Comparison of ENCODE assay signal across 11 cellular contexts in the genomic region with DNA sequence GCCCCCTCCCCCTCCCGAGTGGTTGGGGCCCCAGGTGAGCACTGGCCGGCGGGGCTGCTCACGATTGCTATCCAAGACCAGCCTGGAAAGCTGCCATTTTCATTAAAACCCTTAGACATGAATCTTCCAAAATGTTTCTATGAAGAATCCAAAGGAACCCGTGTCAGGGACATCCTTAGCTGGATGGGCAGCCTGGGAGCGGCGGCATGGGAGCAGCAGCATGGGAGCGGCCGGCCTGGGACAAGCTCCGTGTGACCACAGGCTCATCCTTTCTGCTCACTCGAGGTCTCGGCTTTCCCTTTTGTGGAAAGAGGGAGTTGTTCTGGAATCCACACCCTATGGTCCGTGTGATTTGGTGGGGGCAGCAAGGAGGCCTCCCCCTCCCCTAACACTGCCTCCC.
DNase-seq lines count a peak whose midpoint lies in the region; ATAC-seq and TF ChIP-seq lines count a peak whose summit lies in the region.
"Had no signal": no experiment of that assay in that cellular context is flagged by ENCODE, and none has a peak within 500 bp of the region (broad histone marks: within the 10 kb centered on the region; RNA-seq: fewer than 3 reads in every experiment).

No MANE protein-coding gene starts in this region.

- WGBS in right cardiac atrium, result 87% methylated on average over 13 of the region's 13 CpGs
- no CpG with 5 or more reads among the region's 13 CpGs for WGBS in trophoblast cell (ENCODE audit: extremely low coverage, insufficient coverage, insufficient read length)

- H4K8ac ChIP-seq in trophoblast cell (ENCODE audit: low read depth, low read length), result peak overlapping the region; percentile 85

- H3K27ac ChIP-seq in right cardiac atrium (ENCODE audit: low read length) (no peak overlapping the region), SK-N-MC (peak overlapping the region; percentile 40; the same call in 1 of the 2 replicates), trophoblast cell (ENCODE audit: low read depth, low read length) (peak overlapping the region; percentile 45), A673 (ENCODE audit: low read depth, low read length, poor library complexity, severe bottlenecking) (no peak overlapping the region)
- H3K27ac ChIP-seq: GM23248 had no signal

- peaks cover 6% of the 10 kb centered on the region for H3K4me1 ChIP-seq in right cardiac atrium (ENCODE audit: control insufficient read depth, insufficient read depth, low read length)
- peaks cover 52 to 55% of the 10 kb centered on the region in 2 experiments for H3K4me1 ChIP-seq in trophoblast cell (ENCODE audit: control insufficient read depth in 1 of 2, insufficient read depth in 2 of 2, low read length in 2 of 2)
- peaks cover 28% of the 10 kb centered on the region for H3K4me1 ChIP-seq in A673 (ENCODE audit: insufficient read depth, low read length, poor library complexity, severe bottlenecking)

- POLR2A ChIA-PET in A673 (lab: Charles Lee; ENCODE audit: low non-redundant PET), result no interaction called here

- H3K18ac ChIP-seq in trophoblast cell (ENCODE audit: low read length), result peak overlapping the region; percentile 91

- peak overlapping the region; percentile 71 for H2AK5ac ChIP-seq in trophoblast cell (ENCODE audit: low read length)

- CTCF ChIA-PET in A673 (lab: Charles Lee), result interaction anchor here (0.6 to 0.8 kb wide), 2 partner anchors 10 to 358 kb away, joined by 3 read pairs; no protein-coding TSS in a partner anchor

- H3K4me2 ChIP-seq in trophoblast cell (ENCODE audit: low read length), result no peak overlapping the region

- H3K9me3 ChIP-seq in right cardiac atrium (ENCODE audit: control insufficient read depth, low read length) (no peaks in the 10 kb centered on the region), SK-N-MC (ENCODE audit: low read depth, low read length) (no peaks in the 10 kb centered on the region), trophoblast cell (ENCODE audit: insufficient read depth, low read depth, low read length) (peaks cover 4% of the 10 kb centered on the region), A673 (ENCODE audit: low read depth, low read length, poor library complexity, severe bottlenecking) (peaks cover 1% of the 10 kb centered on the region)

- H3K36me3 ChIP-seq in SK-N-MC (ENCODE audit: insufficient read depth, low read length) (no peaks in the 10 kb centered on the region), trophoblast cell (ENCODE audit: control insufficient read depth in 1 of 2, insufficient read depth in 2 of 2, low read length in 2 of 2) (no peaks in the 10 kb centered on the region), A673 (ENCODE audit: insufficient read depth, low read length, poor library complexity, severe bottlenecking) (no peaks in the 10 kb centered on the region)

- H3K27me3 ChIP-seq in right cardiac atrium (ENCODE audit: control insufficient read depth, insufficient read depth) (no peaks in the 10 kb centered on the region), trophoblast cell (ENCODE audit: insufficient read depth, low read length) (no peaks in the 10 kb centered on the region), A673 (replicated peaks; ENCODE audit: insufficient read depth, low read depth, low read length, poor library complexity) (no peaks in the 10 kb centered on the region)

- in situ Hi-C loops in G401 (cut with HindIII; ENCODE audit: low sequenced_read_pairs), result no loop called here

- H3K4me3 ChIP-seq in right cardiac atrium (ENCODE audit: low read length), result no peak overlapping the region
- H3K4me3 ChIP-seq in SK-N-MC, result no peak overlapping the region
- H3K4me3 ChIP-seq in trophoblast cell (ENCODE audit: low read depth, low read length), result no peak overlapping the region
- no peak overlapping the region for H3K4me3 ChIP-seq in A673 (ENCODE audit: low read depth, low read length, poor library complexity, severe bottlenecking)
- H3K4me3 ChIP-seq: GM23248 had no signal

- TF ChIP-seq CTCF in A673 (conservative IDR thresholded peaks at IDR 0.05; ENCODE audit: low read depth, low read length), result no peak

- H3K23ac ChIP-seq in trophoblast cell (ENCODE audit: low read length), result no peak overlapping the region

- peak in 2 of 3 donors; percentile 29 to 35 for DNase-seq in right cardiac atrium
- no peak for DNase-seq in left cardiac atrium
- no peak for DNase-seq in SK-N-MC (ENCODE audit: low read depth, low spot score)
- no peak for DNase-seq in trophoblast cell
- DNase-seq in G401 (ENCODE audit: low spot score), result no peak
- DNase-seq in A673 (ENCODE audit: low spot score), result no peak
- no peak for DNase-seq in NCI-H748 treated with DMSO at 0.1 percent for 48 hours (lab: John Stamatoyannopoulos, UW)
- DNase-seq: CD8-positive, alpha-beta memory T cell; DMS53; GM23248 had no signal

- H4K12ac ChIP-seq in trophoblast cell (ENCODE audit: low read depth, low read length), result peak overlapping the region; percentile 17

- peak overlapping the region; percentile 99 for H2BK120ac ChIP-seq in trophoblast cell (ENCODE audit: insufficient read depth, low read length, poor library complexity)

- H3K9ac ChIP-seq in SK-N-MC (ENCODE audit: insufficient read length), result no peak overlapping the region
- H3K9ac ChIP-seq in trophoblast cell (ENCODE audit: low read length), result no peak overlapping the region
- H3K9ac ChIP-seq: GM23248 had no signal

- H2BK5ac ChIP-seq in trophoblast cell (ENCODE audit: low read depth, low read length, poor library complexity), result peak overlapping the region; percentile 90

- ATAC-seq in right cardiac atrium, result no peak
- no peak for ATAC-seq in left cardiac atrium
- ATAC-seq: HCT116 had no signal

- peak overlapping the region; percentile 91 for H3K14ac ChIP-seq in trophoblast cell (ENCODE audit: low read length)

- peak overlapping the region; percentile 61 for H2AFZ ChIP-seq in trophoblast cell (ENCODE audit: insufficient read depth, low read length, poor library complexity)
- H2AFZ ChIP-seq: GM23248 had no signal

- H2BK12ac ChIP-seq in trophoblast cell (ENCODE audit: low read length), result peak overlapping the region; percentile 97

- peaks cover 20% of the 10 kb centered on the region for H3K79me2 ChIP-seq in trophoblast cell (ENCODE audit: control insufficient read depth, insufficient read depth, low read length, poor library complexity)

- intact Hi-C loops in right cardiac atrium (cut with DNase I), result loop anchor here in 3 of 4 donors (5.0 to 10.0 kb wide), 2 partner anchors 191 to 284 kb away; partner anchors contain the start of gene COL5A1 (in 2 of the 3)
- intact Hi-C loops in left cardiac atrium (cut with DNase I), result no loop called here
- intact Hi-C loops in A673 (cut with micrococcal nuclease; ENCODE audit: unreplicated experiment), result no loop called here

- H3K79me1 ChIP-seq in trophoblast cell (ENCODE audit: low read length), result peaks cover 60% of the 10 kb centered on the region

- BruUV-seq in A673 (replicated peaks; lab: Mats Ljungman, UMichigan), result no TSS peak

- H4K91ac ChIP-seq in trophoblast cell (ENCODE audit: low read depth, low read length), result peak overlapping the region; percentile 99

- peak overlapping the region; percentile 35 for H3K4ac ChIP-seq in trophoblast cell (ENCODE audit: low read depth, low read length)

Comparison
In these comparisons a context has a peak if more than half of its experiments do, and no peak if none do; other contexts are left out.
1. DNase-seq: peak in right cardiac atrium (2 of 3); none in left cardiac atrium (single experiment), SK-N-MC (single experiment), trophoblast cell (0 of 2), G401 (single experiment), A673 (single experiment) and NCI-H748 treated with DMSO at 0.1 percent for 48 hours (single experiment).
2. intact Hi-C loops: an anchor here in right cardiac atrium (5.0 to 10.0 kb wide); none called in left cardiac atrium and A673.
3. H3K27ac ChIP-seq: peak in SK-N-MC (single experiment) and trophoblast cell (single experiment); none in right cardiac atrium (single experiment) and A673 (single experiment).